8 cellular contexts compared by ENCODE assay signal in genomic region chr19:55655648-55656040, GRCh38. TPM values are rescaled to one million over a fixed set of nuclear protein-coding genes. Genes with fewer than 3 reads are reported as not detected.
DNase-seq lines count a peak whose midpoint lies in the region; ATAC-seq and TF ChIP-seq lines count a peak whose summit lies in the region.

No MANE protein-coding gene starts in this region.

- ATAC-seq in naive B cell (ENCODE audit: low read depth in 2 of 2) (no peak), GM21360 (IDR thresholded peaks at IDR 0.05; ENCODE audit: unreplicated experiment) (no peak), GM19035 (IDR thresholded peaks at IDR 0.05; ENCODE audit: unreplicated experiment) (no peak)

- peaks cover 47% of the 10 kb centered on the region for H3K36me3 ChIP-seq in KOPT-K1 (ENCODE audit: insufficient read depth, low read length)

- TF ChIP-seq CTCF in AG04449 (IDR thresholded peaks at IDR 0.05; ENCODE audit: insufficient read depth, low read length, missing control alignments): no peak

- no peak for DNase-seq in AG04449 (ENCODE audit: low read depth, low spot score)
- no peak for DNase-seq in naive B cell
- DNase-seq in NCI-H187 (lab: John Stamatoyannopoulos, UW): no peak
- DNase-seq in H4 (ENCODE audit: low spot score): no peak

- peak overlapping the region; percentile 91 for H3K4me3 ChIP-seq in AG04449 (ENCODE audit: low read depth, low read length)

- H3K27me3 Mint-ChIP-seq in naive B cell: no peaks in the 10 kb centered on the region

- POLR2A ChIA-PET in AG04449 (lab: Yijun Ruan, JAX): interaction anchor here (1.0 kb wide), 1 partner anchor 16 kb away, joined by 3 read pairs; no protein-coding TSS in a partner anchor

- H3K4me3 Mint-ChIP-seq in naive B cell: peak overlapping the region; percentile 91 to 99 (median 96)

- no peaks in the 10 kb centered on the region for H3K9me3 ChIP-seq in KOPT-K1 (ENCODE audit: insufficient read depth, low read length, poor library complexity, severe bottlenecking)

- peak overlapping the region; percentile 96 to 99 (median 98) for H3K27ac Mint-ChIP-seq in naive B cell

- peak overlapping the region; percentile 100 for H3K27ac ChIP-seq in KOPT-K1 (ENCODE audit: low read depth, low read length, poor library complexity, severe bottlenecking)
- peak overlapping the region; percentile 98 for H3K27ac ChIP-seq in cingulate gyrus (ENCODE audit: low read depth, low read length)

- H3K4me1 Mint-ChIP-seq in naive B cell: peaks cover 43 to 54% (median 54%) of the 10 kb centered on the region in 3 donors

- peaks cover 0 to 13% of the 10 kb centered on the region in 2 donors for H3K36me3 Mint-ChIP-seq in naive B cell

- CTCF ChIA-PET in AG04449 (lab: Yijun Ruan, JAX): interaction anchor here (5.0 kb wide), 1 partner anchor 16 kb away, joined by 32 read pairs; no protein-coding TSS in a partner anchor

- no peaks in the 10 kb centered on the region for H3K9me3 Mint-ChIP-seq in naive B cell

RNA-seq across cellular contexts. Expression of gene U2AF2, which starts 0.8 kb away (rescaled TPM):
- polyA plus RNA-seq in naive B cell (ENCODE audit: low read depth in 6 of 6): 10 to 100 TPM in 3 of 6 donors, 1 to 10 TPM in 3; 3.2 to 13.7 (median 9.3) TPM
- 95.5 and 121 TPM in 2 replicates for total RNA-seq in H4 (2014; rRNA removed; shearing (Covaris generic))

RNA-seq across cellular contexts. Expression of gene CCDC106, which starts 7.6 kb away (rescaled TPM):
- polyA plus RNA-seq in naive B cell (ENCODE audit: low read depth in 6 of 6): 10 to 100 TPM in 3 of 6 donors, 1 to 10 TPM in 3; 8.1 to 13.0 (median 9.7) TPM
- 0.45 and 2.4 TPM in 2 replicates for total RNA-seq in H4 (2014; rRNA removed; shearing (Covaris generic))

RNA-seq across cellular contexts. Expression of gene ZNF581, which starts 12.2 kb away (rescaled TPM):
- polyA plus RNA-seq in naive B cell (ENCODE audit: low read depth in 6 of 6): 10 to 100 TPM; 60.7 to 82.8 (median 65.4) TPM
- 28.9 and 29.5 TPM in 2 replicates for total RNA-seq in H4 (2014; rRNA removed; shearing (Covaris generic))

RNA-seq across cellular contexts. Expression of gene ZNF580, which starts 14.8 kb away (rescaled TPM):
- 10 to 100 TPM; 28.4 to 54.2 (median 31.5) TPM for polyA plus RNA-seq in naive B cell (ENCODE audit: low read depth in 6 of 6)
- total RNA-seq in H4 (2014; rRNA removed; shearing (Covaris generic)): 9.6 and 19.2 TPM in 2 replicates

RNA-seq across cellular contexts. Expression of gene EPN1, which starts 19.4 kb away (rescaled TPM):
- polyA plus RNA-seq in naive B cell (ENCODE audit: low read depth in 6 of 6): 10 to 100 TPM in 5 of 6 donors, 1 to 10 TPM in 1; 1.0 to 28.9 (median 13.8) TPM
- total RNA-seq in H4 (2014; rRNA removed; shearing (Covaris generic)): 43.6 and 59.6 TPM in 2 replicates
